In the genomic region with DNA sequence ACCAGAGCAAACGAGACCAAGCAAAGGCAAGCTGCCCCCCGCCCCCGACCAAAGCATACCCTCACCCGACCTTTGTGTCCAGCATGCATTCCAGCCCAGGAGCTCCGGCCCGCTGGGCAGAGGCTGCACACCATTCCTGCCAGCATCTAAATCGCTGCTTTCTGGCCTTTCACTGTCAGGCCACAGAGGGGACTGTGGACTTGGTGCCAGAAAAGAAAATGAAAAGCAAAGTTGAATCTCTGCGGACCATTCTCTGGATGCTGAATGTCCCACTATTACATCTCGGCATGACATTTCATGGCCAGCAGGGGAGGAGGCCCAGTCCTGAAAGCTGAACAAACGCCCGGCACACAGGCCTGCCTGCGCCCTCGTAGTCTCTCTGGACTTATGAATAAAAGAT, we compare ENCODE assay signal across 14 cellular contexts. TPM values are rescaled to one million over a fixed set of nuclear protein-coding genes. Genes with fewer than 3 reads are reported as not detected.
DNase-seq lines count a peak whose midpoint lies in the region; ATAC-seq, FAIRE-seq and TF ChIP-seq lines count a peak whose summit lies in the region.
"Had no signal": no experiment of that assay in that cellular context is flagged by ENCODE, and none has a peak within 500 bp of the region (broad histone marks: within the 10 kb centered on the region; RNA-seq: fewer than 3 reads in every experiment).

No MANE protein-coding gene starts in this region.

- H3K4me2 ChIP-seq in OCI-LY7 (ENCODE audit: low read length), result no peak overlapping the region

- DNase-seq in H7 (peak; percentile 57), choroid plexus epithelial cell (ENCODE audit: low read depth) (no peak), kidney (no peak), OCI-LY7 (ENCODE audit: low spot score) (no peak), NAMALWA (ENCODE audit: low spot score) (no peak), D341Med (ENCODE audit: low spot score) (no peak)
- DNase-seq: activated CD8-positive, alpha-beta memory T cell treated with anti-CD3 and anti-CD28 coated beads, Interleukin-2, amount 50 U/mL, for 4 hours; MV-4-11; NCI-H446; trophoblast cell had no signal

- no peak for ATAC-seq in HG03469 (IDR thresholded peaks at IDR 0.05; ENCODE audit: unreplicated experiment)

- H3K9me3 ChIP-seq in kidney (ENCODE audit: control insufficient read depth in 1 of 2, low read length in 2 of 2) (no peaks in the 10 kb centered on the region), OCI-LY7 (ENCODE audit: low read length) (no peaks in the 10 kb centered on the region)

- H4K20me1 ChIP-seq in OCI-LY7 (ENCODE audit: insufficient read depth, low read length), result no peaks in the 10 kb centered on the region

- H3K9me2 ChIP-seq in OCI-LY7 (ENCODE audit: insufficient read depth, low read length), result no peaks in the 10 kb centered on the region

- H3K36me3 ChIP-seq in H7 (replicated peaks; ENCODE audit: control insufficient read depth, insufficient read depth, low read length) (no peaks in the 10 kb centered on the region), kidney (ENCODE audit: control insufficient read depth in 1 of 2, insufficient read depth in 2 of 2, low read length in 2 of 2) (no peaks in the 10 kb centered on the region), rectal smooth muscle tissue (ENCODE audit: control insufficient read depth, insufficient read depth, low read length) (no peaks in the 10 kb centered on the region), OCI-LY7 (ENCODE audit: insufficient read depth, low read length) (no peaks in the 10 kb centered on the region)

- FAIRE-seq in kidney (lab: Jason Lieb, UNC), result no peak
- FAIRE-seq: islet of Langerhans, TTC549 had no signal

- BruUV-seq in OCI-LY7 (replicated peaks; lab: Mats Ljungman, UMichigan), result no TSS peak

- H3K27ac ChIP-seq in kidney (ENCODE audit: low read depth in 2 of 2, low read length in 2 of 2) (peak overlapping the region; percentile 43 to 61), rectal smooth muscle tissue (ENCODE audit: low read depth, low read length) (peak overlapping the region; percentile 68), OCI-LY7 (ENCODE audit: low read depth, low read length, poor library complexity, severe bottlenecking) (no peak overlapping the region)

- intact Hi-C loops in kidney (cut with DNase I) (no loop called here), OCI-LY7 (cut with micrococcal nuclease; ENCODE audit: unreplicated experiment) (no loop called here)

- CTCF ChIA-PET in OCI-LY7 (lab: Charles Lee; ENCODE audit: unreplicated experiment), result interaction anchor here (0.6 kb wide), 1 partner anchor 893 kb away, joined by 3 read pairs; no protein-coding TSS in a partner anchor

- no peak overlapping the region for H3K4me3 ChIP-seq in H7 (ENCODE audit: insufficient read depth, low read depth, low read length)
- H3K4me3 ChIP-seq in choroid plexus epithelial cell (ENCODE audit: low read depth, low read length), result no peak overlapping the region
- peak overlapping the region in 1 of 2 donors; percentile 20 for H3K4me3 ChIP-seq in kidney (ENCODE audit: low read length in 2 of 2)
- H3K4me3 ChIP-seq in rectal smooth muscle tissue (ENCODE audit: low read length), result peak overlapping the region; percentile 39
- H3K4me3 ChIP-seq in OCI-LY7 (ENCODE audit: low read depth, low read length, poor library complexity, severe bottlenecking), result no peak overlapping the region

- H2AFZ ChIP-seq in OCI-LY7 (ENCODE audit: low read length), result no peak overlapping the region

- H3K27me3 ChIP-seq in H7 (ENCODE audit: control insufficient read depth, insufficient read depth, low read length) (no peaks in the 10 kb centered on the region), rectal smooth muscle tissue (ENCODE audit: control insufficient read depth, insufficient read depth, low read length) (no peaks in the 10 kb centered on the region)

- peak; percentile 44 for TF ChIP-seq CTCF in choroid plexus epithelial cell (conservative IDR thresholded peaks at IDR 0.05; ENCODE audit: low read depth, low read length)
- TF ChIP-seq CTCF in kidney (IDR thresholded peaks at IDR 0.05; ENCODE audit: borderline replicate concordance, extremely low read depth, insufficient read depth), result no peak
- no peak for TF ChIP-seq CTCF in OCI-LY7 (conservative IDR thresholded peaks at IDR 0.05; ENCODE audit: low read length)

- H3K9ac ChIP-seq in kidney (ENCODE audit: low read length in 2 of 2) (peak overlapping the region in 1 of 2 donors; percentile 34), rectal smooth muscle tissue (ENCODE audit: low read length) (no peak overlapping the region)

- H3K4me1 ChIP-seq in kidney (ENCODE audit: control insufficient read depth in 1 of 2, insufficient read depth in 1 of 2, low read depth in 1 of 2, low read length in 2 of 2), result peaks cover 7 to 45% of the 10 kb centered on the region in 2 donors
- H3K4me1 ChIP-seq in rectal smooth muscle tissue (ENCODE audit: control insufficient read depth, insufficient read depth, low read length), result peaks cover 4% of the 10 kb centered on the region
- H3K4me1 ChIP-seq in OCI-LY7 (ENCODE audit: insufficient read depth, low read length, poor library complexity, severe bottlenecking), result no peaks in the 10 kb centered on the region

- POLR2A ChIA-PET in OCI-LY7 (lab: Charles Lee), result no interaction called here

- H3K79me2 ChIP-seq in OCI-LY7 (ENCODE audit: insufficient read depth, low read depth, low read length), result no peaks in the 10 kb centered on the region

RNA-seq across cellular contexts. Expression of a gene that starts 13.0 kb away (rescaled TPM):
- 31.6 and 33.4 TPM in 2 replicates for total RNA-seq in H7 (2014; rRNA removed; shearing (Covaris generic))
- total RNA-seq in kidney (18.9 TPM), OCI-LY7 (2022) (0.35 and 0.36 TPM in 2 replicates)
- polyA plus RNA-seq in kidney (ENCODE audit: insufficient read depth, low read depth, low replicate concordance), result 4.4 TPM
- total RNA-seq in OCI-LY7 (2014; rRNA removed; shearing (Covaris generic)), result 0.06 TPM in 1 of 2 replicates, not detected in the other

RNA-seq across cellular contexts. Expression of a gene that starts 47.6 kb away (rescaled TPM):
- 1.9 and 3.0 TPM in 2 replicates for total RNA-seq in H7 (2014; rRNA removed; shearing (Covaris generic))
- total RNA-seq in kidney (0.79 TPM), OCI-LY7 (2022) (4.7 and 6.0 TPM in 2 replicates)
- polyA plus RNA-seq in kidney (ENCODE audit: insufficient read depth, low read depth, low replicate concordance), result 2.1 TPM
- total RNA-seq in OCI-LY7 (2014; rRNA removed; shearing (Covaris generic)), result 6.9 and 10.1 TPM in 2 replicates

Comparison
In these comparisons a context has a peak if more than half of its experiments do, and no peak if none do; other contexts are left out.
1. RNA of a gene that starts 13.0 kb away (total RNA-seq): 31.6 to 33.4 TPM in H7 and 18.9 TPM in kidney (single experiment); 0.06 to 0.36 TPM in OCI-LY7; every median in the first group is over 10 times any median in the second.